ENCODE assay signal across 17 cellular contexts in genomic region chr1:42320689-42321088, GRCh38.
A peak's percentile ranks its signal among the peaks of the same experiment; 100 is the strongest.
DNase-seq lines count a peak whose midpoint lies in the region; ATAC-seq and TF ChIP-seq lines count a peak whose summit lies in the region.
"Had no signal": no experiment of that assay in that cellular context is flagged by ENCODE, and none has a peak within 500 bp of the region (broad histone marks: within the 10 kb centered on the region; RNA-seq: fewer than 3 reads in every experiment).

No MANE protein-coding gene starts in this region.

- DNase-seq in T-helper 1 cell = no peak
- DNase-seq in DND-41 = no peak
- no peak for DNase-seq in pons (ENCODE audit: low spot score)
- DNase-seq in NCI-H128 (lab: John Stamatoyannopoulos, UW; ENCODE audit: unreplicated experiment) = no peak
- DNase-seq: activated T-cell treated with anti-CD3 and anti-CD28 coated beads, Interleukin-2, amount 50 U/mL, for 48 hours; cortex of kidney; Kasumi-1; NCI-H146 had no signal

- H3K36me3 ChIP-seq in DND-41 (ENCODE audit: insufficient read depth, low read length) = 0 out of 2 replicates have a peak, but pooled peaks cover 4% of the 10 kb centered on the region
- H3K36me3 ChIP-seq in endocrine pancreas (ENCODE audit: control insufficient read depth, insufficient read depth, low read length) = no peaks in the 10 kb centered on the region
- H3K36me3 ChIP-seq in parathyroid adenoma (ENCODE audit: control insufficient read depth, insufficient read depth, low read length) = no peaks in the 10 kb centered on the region
- H3K36me3 ChIP-seq: ascending aorta had no signal

- H3K36me3 Mint-ChIP-seq in T-helper 1 cell treated with Interleukin-12 subunit alpha and Interleukin-12 subunit beta and Interleukin-4 antibody, amounts not matched to agents 30 μg/mL and 1 μg/mL, for 36 hours (ENCODE audit: low read depth) = peaks cover 3% of the 10 kb centered on the region

- H3K27me3 Mint-ChIP-seq in T-helper 1 cell treated with Interleukin-12 subunit alpha and Interleukin-12 subunit beta and Interleukin-4 antibody, amounts not matched to agents 30 μg/mL and 1 μg/mL, for 36 hours (ENCODE audit: low read depth) = no peaks in the 10 kb centered on the region
- H3K27me3 Mint-ChIP-seq: progenitor cell of endocrine pancreas had no signal

- H3K9ac ChIP-seq in DND-41 (ENCODE audit: low read depth, low read length) (no peak overlapping the region), endocrine pancreas (ENCODE audit: control insufficient read depth, insufficient read depth, low read length) (no peak overlapping the region), parathyroid adenoma (no peak overlapping the region)

- H3K4me3 ChIP-seq in DND-41 (ENCODE audit: low read depth in 1 of 2, low read length in 2 of 2) (no peak overlapping the region), endocrine pancreas (ENCODE audit: control insufficient read depth, insufficient read depth, low read length) (peak overlapping the region; percentile 22), parathyroid adenoma (ENCODE audit: low read depth, low read length) (no peak overlapping the region)
- H3K4me3 ChIP-seq: ascending aorta, GM23338 had no signal

- peaks cover 84% of the 10 kb centered on the region for H4K20me1 ChIP-seq in DND-41 (ENCODE audit: insufficient read depth, low read length)

- H3K4me2 ChIP-seq in DND-41 (ENCODE audit: insufficient read depth, low read length) = 0 out of 2 replicates have a peak overlapping the region, but pooled peaks have one; percentile 13
- peak overlapping the region; percentile 16 for H3K4me2 ChIP-seq in parathyroid adenoma (ENCODE audit: low read length)
- H3K4me2 ChIP-seq: GM23338 had no signal

- ATAC-seq in DND-41 (ENCODE audit: insufficient read depth, low read depth) (no peak), GM18517 (IDR thresholded peaks at IDR 0.05; ENCODE audit: unreplicated experiment) (no peak)
- ATAC-seq: activated CD4-positive, CD25-positive, alpha-beta regulatory T cell treated with anti-CD3 and anti-CD28 coated beads, Interleukin-2, amount 50 U/mL, for 24 hours; GM23338 had no signal

- H3K27me3 ChIP-seq in DND-41 (ENCODE audit: insufficient read depth, low read length, poor library complexity) (no peaks in the 10 kb centered on the region), endocrine pancreas (ENCODE audit: control insufficient read depth, insufficient read depth, low read length) (no peaks in the 10 kb centered on the region), parathyroid adenoma (ENCODE audit: control insufficient read depth, insufficient read depth, low read length) (no peaks in the 10 kb centered on the region)
- H3K27me3 ChIP-seq: ascending aorta had no signal

- H3K9me3 ChIP-seq in DND-41 (ENCODE audit: insufficient read depth, low read length, severe bottlenecking) (no peaks in the 10 kb centered on the region), endocrine pancreas (ENCODE audit: control insufficient read depth, low read length) (no peaks in the 10 kb centered on the region), parathyroid adenoma (ENCODE audit: control insufficient read depth, low read length) (no peaks in the 10 kb centered on the region)
- H3K9me3 ChIP-seq: ascending aorta had no signal

- TF ChIP-seq CTCF in DND-41 (IDR thresholded peaks at IDR 0.05; ENCODE audit: borderline replicate concordance, extremely low read depth, low read length, poor library complexity, severe bottlenecking) = no peak
- TF ChIP-seq CTCF in parathyroid adenoma (IDR thresholded peaks at IDR 0.05) = no peak

- H3K4me3 Mint-ChIP-seq in T-helper 1 cell treated with Interleukin-12 subunit alpha and Interleukin-12 subunit beta and Interleukin-4 antibody, amounts not matched to agents 30 μg/mL and 1 μg/mL, for 36 hours = no peak overlapping the region
- H3K4me3 Mint-ChIP-seq: GM23338 had no signal

- H3K4me1 ChIP-seq in DND-41 (ENCODE audit: insufficient read depth, low read length) (peaks cover 32% of the 10 kb centered on the region), endocrine pancreas (ENCODE audit: control insufficient read depth, insufficient read depth, low read length) (peaks cover 32% of the 10 kb centered on the region), parathyroid adenoma (peaks cover 3% of the 10 kb centered on the region)

- H3K27ac Mint-ChIP-seq in T-helper 1 cell treated with Interleukin-12 subunit alpha and Interleukin-12 subunit beta and Interleukin-4 antibody, amounts not matched to agents 30 μg/mL and 1 μg/mL, for 36 hours = peak overlapping the region; percentile 38
- H3K27ac Mint-ChIP-seq: GM23338, progenitor cell of endocrine pancreas had no signal

- H3K79me2 ChIP-seq in DND-41 (ENCODE audit: insufficient read depth, low read length) (peaks cover 96% of the 10 kb centered on the region), parathyroid adenoma (peaks cover 8% of the 10 kb centered on the region)

- no peaks in the 10 kb centered on the region for H3K9me3 Mint-ChIP-seq in T-helper 1 cell treated with Interleukin-12 subunit alpha and Interleukin-12 subunit beta and Interleukin-4 antibody, amounts not matched to agents 30 μg/mL and 1 μg/mL, for 36 hours
- H3K9me3 Mint-ChIP-seq: GM23338 had no signal

- peaks cover 48% of the 10 kb centered on the region for H3K4me1 Mint-ChIP-seq in T-helper 1 cell treated with Interleukin-12 subunit alpha and Interleukin-12 subunit beta and Interleukin-4 antibody, amounts not matched to agents 30 μg/mL and 1 μg/mL, for 36 hours (ENCODE audit: low read depth)

- H3K27ac ChIP-seq in DND-41 (ENCODE audit: low read length) = peak overlapping the region; percentile 34; the same call in 1 of the 2 replicates
- no peak overlapping the region for H3K27ac ChIP-seq in parathyroid adenoma
- H3K27ac ChIP-seq: 22Rv1, ascending aorta had no signal

- H2AFZ ChIP-seq in DND-41 (ENCODE audit: low read depth, low read length) (no peak overlapping the region), parathyroid adenoma (no peak overlapping the region)
- H2AFZ ChIP-seq: GM23338 had no signal
